27 cellular contexts compared by ENCODE assay signal in genomic region chr1:198267056-198267455, GRCh38.
"Had no signal": no experiment of that assay in that cellular context is flagged by ENCODE, and none has a peak within 500 bp of the region (broad histone marks: within the 10 kb centered on the region; RNA-seq: fewer than 3 reads in every experiment).

No MANE protein-coding gene starts in this region.

- H3K27me3 ChIP-seq: adrenal gland had no signal

- ATAC-seq: activated CD4-positive, alpha-beta T cell treated with anti-CD3 and anti-CD28 coated beads for 36 hours; activated CD4-positive, CD25-positive, alpha-beta regulatory T cell treated with anti-CD3 and anti-CD28 coated beads, Interleukin-2, amount 50 U/mL, for 24 hours; activated naive CD4-positive, alpha-beta T cell treated with anti-CD3 and anti-CD28 coated beads, Interleukin-2, amount 50 U/mL, for 72 hours; activated T-cell treated with anti-CD3 and anti-CD28 coated beads, Interleukin-2, amount 50 U/mL, for 4 hours; Panc1; WTC11 had no signal

- H3K27me3 Mint-ChIP-seq: activated CD4-positive, alpha-beta T cell treated with anti-CD3 and anti-CD28 coated beads for 36 hours; activated CD4-positive, alpha-beta T cell treated with anti-CD3 and anti-CD28 coated beads, Interleukin-2, amount 10 ng/mL, durations not matched to agents 7 days and 5 days; brain; central memory CD8-positive, alpha-beta T cell had no signal

- DNase-seq: activated CD4-positive, alpha-beta T cell treated with anti-CD3 and anti-CD28 coated beads for 36 hours; activated CD4-positive, alpha-beta T cell treated with anti-CD3 and anti-CD28 coated beads, Interleukin-2, amount 10 ng/mL, durations not matched to agents 7 days and 5 days; activated CD4-positive, alpha-beta T cell treated with anti-CD3 and anti-CD28 coated beads, Interleukin-2, amount 50 U/mL, for 48 hours; activated CD8-positive, alpha-beta memory T cell treated with anti-CD3 and anti-CD28 coated beads, Interleukin-2, amount 50 U/mL, for 4 hours; activated gamma-delta T cell treated with Interleukin-2 at 50 U/mL for 16 hours; activated naive CD4-positive, alpha-beta T cell treated with anti-CD3 and anti-CD28 coated beads for 36 hours; activated T-cell treated with anti-CD3 and anti-CD28 coated beads for 4 hours; activated T-cell treated with anti-CD3 and anti-CD28 coated beads, Interleukin-2, amount 50 U/mL, for 4 hours; adrenal gland; Karpas-422; KBM-7; NCI-H1105; NCI-H1417 treated with DMSO at 0.1 percent for 48 hours; NCI-H187 treated with DMSO at 0.1 percent for 48 hours; NCI-H2081 treated with DMSO at 0.1 percent for 48 hours; NCI-H226; NCI-H524 treated with DMSO at 0.1 percent for 48 hours; SIG-M5 had no signal

- H3K4me3 Mint-ChIP-seq: activated CD4-positive, alpha-beta T cell treated with anti-CD3 and anti-CD28 coated beads for 36 hours; activated CD4-positive, alpha-beta T cell treated with anti-CD3 and anti-CD28 coated beads, Interleukin-2, amount 10 ng/mL, durations not matched to agents 7 days and 5 days; activated naive CD4-positive, alpha-beta T cell treated with anti-CD3 and anti-CD28 coated beads for 36 hours; activated T-cell treated with anti-CD3 and anti-CD28 coated beads, Interleukin-2, amount 50 U/mL, for 4 hours; activated T-helper 1 cell treated with anti-CD3 and anti-CD28 coated beads, Interleukin-12 subunit alpha, Interleukin-12 subunit beta, Interleukin-2, Interleukin-4 antibody, amounts not matched to agents 30 ng/mL and 10 ng/mL and 1 ng/mL, durations not matched to agents 14 hours and 24 hours and 36 hours; brain; central memory CD8-positive, alpha-beta T cell; T-helper 1 cell treated with Interleukin-12 subunit alpha and Interleukin-12 subunit beta and Interleukin-4 antibody, amounts not matched to agents 30 μg/mL and 1 μg/mL, for 36 hours; T-helper 2 cell treated with Interferon-gamma antibody and Interleukin-4, amounts not matched to agents 5 μg/mL and 100 μg/mL, for 36 hours; WTC11 had no signal

- H3K27ac Mint-ChIP-seq: activated CD4-positive, alpha-beta T cell treated with anti-CD3 and anti-CD28 coated beads for 36 hours; activated CD4-positive, alpha-beta T cell treated with anti-CD3 and anti-CD28 coated beads, Interleukin-2, amount 10 ng/mL, durations not matched to agents 7 days and 5 days; activated naive CD4-positive, alpha-beta T cell treated with anti-CD3 and anti-CD28 coated beads for 36 hours; activated naive CD4-positive, alpha-beta T cell treated with anti-CD3 and anti-CD28 coated beads, Interleukin-2, amount 50 U/mL, for 72 hours; activated T-helper 1 cell treated with anti-CD3 and anti-CD28 coated beads, Interleukin-12 subunit alpha, Interleukin-12 subunit beta, Interleukin-2, Interleukin-4 antibody, amounts not matched to agents 30 ng/mL and 10 ng/mL and 1 ng/mL, durations not matched to agents 14 hours and 24 hours and 36 hours; brain; T-helper 1 cell treated with Interleukin-12 subunit alpha and Interleukin-12 subunit beta and Interleukin-4 antibody, amounts not matched to agents 30 μg/mL and 1 μg/mL, for 36 hours; T-helper 2 cell treated with Interferon-gamma antibody and Interleukin-4, amounts not matched to agents 5 μg/mL and 100 μg/mL, for 36 hours; WTC11 had no signal

- H3K36me3 ChIP-seq: adrenal gland had no signal

- H3K9me3 ChIP-seq: adrenal gland had no signal

- H3K4me1 Mint-ChIP-seq: WTC11 had no signal

- H3K36me3 Mint-ChIP-seq: brain, WTC11 had no signal

- H3K9me3 Mint-ChIP-seq: activated CD4-positive, alpha-beta T cell treated with anti-CD3 and anti-CD28 coated beads, Interleukin-2, amount 10 ng/mL, durations not matched to agents 7 days and 5 days; activated naive CD4-positive, alpha-beta T cell treated with anti-CD3 and anti-CD28 coated beads for 36 hours; activated naive CD4-positive, alpha-beta T cell treated with anti-CD3 and anti-CD28 coated beads, Interleukin-2, amount 50 U/mL, for 72 hours; activated T-cell treated with anti-CD3 and anti-CD28 coated beads, Interleukin-2, amount 50 U/mL, for 4 hours; activated T-helper 1 cell treated with anti-CD3 and anti-CD28 coated beads, Interleukin-12 subunit alpha, Interleukin-12 subunit beta, Interleukin-2, Interleukin-4 antibody, amounts not matched to agents 30 ng/mL and 10 ng/mL and 1 ng/mL, durations not matched to agents 14 hours and 24 hours and 36 hours; brain; central memory CD8-positive, alpha-beta T cell; T-helper 1 cell treated with Interleukin-12 subunit alpha and Interleukin-12 subunit beta and Interleukin-4 antibody, amounts not matched to agents 30 μg/mL and 1 μg/mL, for 36 hours; T-helper 2 cell treated with Interferon-gamma antibody and Interleukin-4, amounts not matched to agents 5 μg/mL and 100 μg/mL, for 36 hours; WTC11 had no signal

- H3K4me3 ChIP-seq: adrenal gland had no signal
